In genomic region chr20:44745560-44746366, GRCh38 we compare ENCODE assay signal across 8 cellular contexts.
DNase-seq lines count a peak whose midpoint lies in the region; TF ChIP-seq lines count a peak whose summit lies in the region.

KCNK15 (plus strand) TSS chr20:44745865; CDS start chr20:44745911, 46 bp downstream.

- no peak within 1 kb of the TSS for H3K9ac ChIP-seq in parathyroid adenoma

- no peaks in the 10 kb centered on the region for H3K27me3 ChIP-seq in parathyroid adenoma (ENCODE audit: control insufficient read depth, insufficient read depth, low read length)

- H3K4me3 Mint-ChIP-seq in activated T-cell treated with anti-CD3 and anti-CD28 coated beads, Interleukin-2, amount 50 U/mL, for 24 hours: peak within 1 kb of the TSS; percentile 69

- no peaks in the 10 kb centered on the region for H3K36me3 Mint-ChIP-seq in activated T-cell treated with anti-CD3 and anti-CD28 coated beads, Interleukin-2, amount 50 U/mL, for 24 hours (ENCODE audit: low read depth)

- DNase-seq in activated effector memory CD4-positive, alpha-beta T cell treated with anti-CD3 and anti-CD28 coated beads, Interleukin-2, amount 50 U/mL, for 16 hours: peak; percentile 78
- no peak for DNase-seq in activated effector memory CD4-positive, alpha-beta T cell treated with Interleukin-2 at 50 U/mL for 16 hours
- DNase-seq in activated T-cell treated with anti-CD3 and anti-CD28 coated beads, Interleukin-2, amount 50 U/mL, for 24 hours: peak; percentile 74
- DNase-seq in foreskin fibroblast (peak; percentile 18 to 61), DMS79 treated with DMSO at 0.1 percent for 48 hours (lab: John Stamatoyannopoulos, UW) (no peak), SHP77 treated with DMSO at 0.1 percent for 48 hours (lab: John Stamatoyannopoulos, UW) (no peak), NCI-H446 (lab: John Stamatoyannopoulos, UW) (no peak)

- H3K9me3 ChIP-seq in parathyroid adenoma (ENCODE audit: control insufficient read depth, low read length): no peaks in the 10 kb centered on the region

- H3K27me3 Mint-ChIP-seq in activated T-cell treated with anti-CD3 and anti-CD28 coated beads, Interleukin-2, amount 50 U/mL, for 24 hours: peaks cover 33% of the 10 kb centered on the region

- H3K9me3 Mint-ChIP-seq in activated T-cell treated with anti-CD3 and anti-CD28 coated beads, Interleukin-2, amount 50 U/mL, for 24 hours: no peaks in the 10 kb centered on the region

- peak within 1 kb of the TSS; percentile 48 to 59 for H3K4me3 ChIP-seq in foreskin fibroblast (ENCODE audit: low read depth in 1 of 2, low read length in 2 of 2)
- H3K4me3 ChIP-seq in parathyroid adenoma (ENCODE audit: low read depth, low read length): peak within 1 kb of the TSS; percentile 46

- H3K4me2 ChIP-seq in parathyroid adenoma (ENCODE audit: low read length): peak within 1 kb of the TSS; percentile 81

- TF ChIP-seq CTCF in foreskin fibroblast (IDR thresholded peaks at IDR 0.05; ENCODE audit: low read depth, low read length): no peak
- TF ChIP-seq CTCF in parathyroid adenoma (IDR thresholded peaks at IDR 0.05): no peak

- peak within 1 kb of the TSS; percentile 76 for H2AFZ ChIP-seq in parathyroid adenoma

- peaks cover 11% of the 10 kb centered on the region for H3K4me1 Mint-ChIP-seq in activated T-cell treated with anti-CD3 and anti-CD28 coated beads, Interleukin-2, amount 50 U/mL, for 24 hours (ENCODE audit: low read depth)

- peaks cover 4% of the 10 kb centered on the region for H3K4me1 ChIP-seq in parathyroid adenoma

- no peaks in the 10 kb centered on the region for H3K36me3 ChIP-seq in parathyroid adenoma (ENCODE audit: control insufficient read depth, insufficient read depth, low read length)

- H3K27ac Mint-ChIP-seq in activated T-cell treated with anti-CD3 and anti-CD28 coated beads, Interleukin-2, amount 50 U/mL, for 24 hours: peak within 1 kb of the TSS; percentile 64

- no peak within 1 kb of the TSS for H3K27ac ChIP-seq in parathyroid adenoma

- H3K79me2 ChIP-seq in parathyroid adenoma: no peaks in the 10 kb centered on the region

Comparison
In these comparisons a context has a peak if more than half of its experiments do, and no peak if none do; other contexts are left out.
1. DNase-seq: peak in activated effector memory CD4-positive, alpha-beta T cell treated with anti-CD3 and anti-CD28 coated beads, Interleukin-2, amount 50 U/mL, for 16 hours (single experiment), activated T-cell treated with anti-CD3 and anti-CD28 coated beads, Interleukin-2, amount 50 U/mL, for 24 hours (single experiment) and foreskin fibroblast (2 of 2); none in activated effector memory CD4-positive, alpha-beta T cell treated with Interleukin-2 at 50 U/mL for 16 hours (single experiment), DMS79 treated with DMSO at 0.1 percent for 48 hours (single experiment), SHP77 treated with DMSO at 0.1 percent for 48 hours (single experiment) and NCI-H446 (0 of 2).